In genomic region chr2:151961558-151961957, GRCh38 we compare ENCODE assay signal across 7 cellular contexts.
"Had no signal": no experiment of that assay in that cellular context is flagged by ENCODE, and none has a peak within 500 bp of the region (broad histone marks: within the 10 kb centered on the region; RNA-seq: fewer than 3 reads in every experiment).

No MANE protein-coding gene starts in this region.

- FAIRE-seq: HTR-8/SVneo, K562 had no signal

- ATAC-seq: K562 had no signal

- H3K4me3 ChIP-seq: K562 had no signal

- DNase-seq: IMR-90, KBM-7, KG1 had no signal

- H3K27ac ChIP-seq: HL-60 had no signal

- H3K9me3 Mint-ChIP-seq: IgD-negative memory B cell had no signal

- H3K4me1 Mint-ChIP-seq: IgD-negative memory B cell had no signal

- H3K4me3 Mint-ChIP-seq: IgD-negative memory B cell had no signal

- H3K27ac Mint-ChIP-seq: IgD-negative memory B cell had no signal
